8 cellular contexts compared by ENCODE assay signal in the genomic region with DNA sequence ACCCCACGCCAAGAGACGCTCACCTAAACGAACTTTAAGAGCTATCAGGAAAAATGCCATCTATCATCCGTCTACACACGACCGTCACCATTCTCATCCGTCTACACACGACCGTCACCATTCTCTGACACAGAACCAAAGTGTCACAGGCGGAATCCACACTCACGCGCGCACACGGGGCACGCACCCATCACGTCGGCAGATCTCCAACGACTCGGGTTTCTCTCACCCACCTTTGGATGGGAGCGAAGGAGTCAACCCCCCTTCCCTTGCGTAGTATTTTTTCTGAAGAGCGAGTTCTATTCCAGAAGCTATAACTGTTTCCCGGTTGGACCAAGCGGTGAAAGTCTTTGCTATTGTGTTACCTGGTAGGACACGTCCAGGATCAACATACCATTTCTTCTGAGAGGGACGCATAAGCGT. TPM values are rescaled to one million over a fixed set of nuclear protein-coding genes. Genes with fewer than 3 reads are reported as not detected.
A peak's percentile ranks its signal among the peaks of the same experiment; 100 is the strongest.
DNase-seq lines count a peak whose midpoint lies in the region; ATAC-seq and TF ChIP-seq lines count a peak whose summit lies in the region.

No MANE protein-coding gene starts in this region.

- peak overlapping the region; percentile 97 for H3K4me2 ChIP-seq in neural progenitor cell

- H3K9ac ChIP-seq in duodenal mucosa (ENCODE audit: low read depth in 1 of 2, low read length in 2 of 2) = peak overlapping the region; percentile 75 to 98
- peak overlapping the region; percentile 2 for H3K9ac ChIP-seq in neural progenitor cell

- peaks cover 10% of the 10 kb centered on the region for H3K4me1 Mint-ChIP-seq in neural progenitor cell

- H3K4me3 ChIP-seq in GM12875 (ENCODE audit: low read depth, low read length) (peak overlapping the region; percentile 85), Peyer's patch (peak overlapping the region; percentile 72 to 86 (median 78)), duodenal mucosa (ENCODE audit: low read depth in 1 of 2, low read length in 2 of 2) (peak overlapping the region; percentile 80 to 99), neural progenitor cell (peak overlapping the region; percentile 86)

- peak overlapping the region; percentile 91 for H2AFZ ChIP-seq in neural progenitor cell (replicated peaks)

- H3K27ac Mint-ChIP-seq in neural progenitor cell = no peak overlapping the region

- H3K79me2 ChIP-seq in neural progenitor cell (ENCODE audit: low read depth) = no peaks in the 10 kb centered on the region

- TF ChIP-seq POLR2A in Peyer's patch (IDR thresholded peaks at IDR 0.05) = no peak

- no peaks in the 10 kb centered on the region for H4K20me1 ChIP-seq in neural progenitor cell (ENCODE audit: low read depth)

- ATAC-seq in GM21723 (IDR thresholded peaks at IDR 0.05; ENCODE audit: unreplicated experiment) = no peak
- ATAC-seq in HG03280 (IDR thresholded peaks at IDR 0.05; ENCODE audit: unreplicated experiment) = no peak

- H3K9me3 Mint-ChIP-seq in neural progenitor cell = peaks cover 3% of the 10 kb centered on the region

- peaks cover 11% of the 10 kb centered on the region for H3K36me3 Mint-ChIP-seq in neural progenitor cell

- H3K36me3 ChIP-seq in Peyer's patch = no peaks in the 10 kb centered on the region
- H3K36me3 ChIP-seq in duodenal mucosa (ENCODE audit: control insufficient read depth in 1 of 2, insufficient read depth in 2 of 2, low read length in 2 of 2) = no peaks in the 10 kb centered on the region
- H3K36me3 ChIP-seq in neural progenitor cell = no peaks in the 10 kb centered on the region

- H3K27me3 ChIP-seq in Peyer's patch (no peaks in the 10 kb centered on the region), duodenal mucosa (ENCODE audit: control insufficient read depth in 1 of 2, insufficient read depth in 2 of 2, low read length in 2 of 2) (no peaks in the 10 kb centered on the region), neural progenitor cell (peaks cover 27% of the 10 kb centered on the region)

- H3K4me3 Mint-ChIP-seq in neural progenitor cell = no peak overlapping the region

- H3K27ac ChIP-seq in Peyer's patch (peak overlapping the region; percentile 78 to 98 (median 98)), duodenal mucosa (ENCODE audit: low read depth, low read length) (no peak overlapping the region), neural progenitor cell (no peak overlapping the region)

- peaks cover 3% of the 10 kb centered on the region for H3K27me3 Mint-ChIP-seq in neural progenitor cell (ENCODE audit: insufficient read depth, low read depth)

- peaks cover 25% of the 10 kb centered on the region for H3F3A ChIP-seq in neural progenitor cell (ENCODE audit: low read depth)

- DNase-seq in Peyer's patch (peak in 1 of 3 donors; percentile 51), neural progenitor cell (ENCODE audit: low spot score) (peak; percentile 3), GM20000 (ENCODE audit: low spot score) (no peak), KG1 (lab: John Stamatoyannopoulos, UW) (no peak)

- no peaks in the 10 kb centered on the region for H3K9me3 ChIP-seq in Peyer's patch
- peaks cover 0 to 1% of the 10 kb centered on the region in 2 donors for H3K9me3 ChIP-seq in duodenal mucosa (ENCODE audit: control insufficient read depth in 1 of 2, low read length in 2 of 2)
- H3K9me3 ChIP-seq in neural progenitor cell (ENCODE audit: low read depth) = no peaks in the 10 kb centered on the region

- TF ChIP-seq CTCF in GM12875 (IDR thresholded peaks at IDR 0.05; ENCODE audit: borderline replicate concordance, insufficient read depth, low read depth, low read length) = no peak
- TF ChIP-seq CTCF in Peyer's patch (IDR thresholded peaks at IDR 0.05) = no peak
- no peak for TF ChIP-seq CTCF in neural progenitor cell (IDR thresholded peaks at IDR 0.05)
- no peak for TF ChIP-seq CTCF in GM20000 (IDR thresholded peaks at IDR 0.05; ENCODE audit: extremely low read depth, missing control alignments)

- H3K4me1 ChIP-seq in Peyer's patch = peaks cover 0 to 29% (median 0%) of the 10 kb centered on the region in 4 donors
- peaks cover 15 to 25% of the 10 kb centered on the region in 2 donors for H3K4me1 ChIP-seq in duodenal mucosa (ENCODE audit: control insufficient read depth in 1 of 2, insufficient read depth in 2 of 2, low read length in 2 of 2)
- peaks cover 5% of the 10 kb centered on the region for H3K4me1 ChIP-seq in neural progenitor cell

RNA-seq across cellular contexts. Expression of a gene that starts 0.9 kb away (rescaled TPM):
- total RNA-seq in Peyer's patch (10 to 100 TPM in 1 of 4 donors, 1 to 10 TPM in 3; 1.4 to 11.6 (median 4.4) TPM), neural progenitor cell (ENCODE audit: low replicate concordance) (2.4 and 2.6 TPM in 2 replicates)

Comparison
In these comparisons a context has a peak if more than half of its experiments do, and no peak if none do; other contexts are left out.
1. H3K27ac ChIP-seq: peak in Peyer's patch (4 of 4); none in duodenal mucosa (single experiment) and neural progenitor cell (single experiment).
2. Peak in every context shown above with its lines, with median percentiles within 50 percentile points of each other: H3K4me3 ChIP-seq.